ENCODE assay signal across 10 cellular contexts in the genomic region with DNA sequence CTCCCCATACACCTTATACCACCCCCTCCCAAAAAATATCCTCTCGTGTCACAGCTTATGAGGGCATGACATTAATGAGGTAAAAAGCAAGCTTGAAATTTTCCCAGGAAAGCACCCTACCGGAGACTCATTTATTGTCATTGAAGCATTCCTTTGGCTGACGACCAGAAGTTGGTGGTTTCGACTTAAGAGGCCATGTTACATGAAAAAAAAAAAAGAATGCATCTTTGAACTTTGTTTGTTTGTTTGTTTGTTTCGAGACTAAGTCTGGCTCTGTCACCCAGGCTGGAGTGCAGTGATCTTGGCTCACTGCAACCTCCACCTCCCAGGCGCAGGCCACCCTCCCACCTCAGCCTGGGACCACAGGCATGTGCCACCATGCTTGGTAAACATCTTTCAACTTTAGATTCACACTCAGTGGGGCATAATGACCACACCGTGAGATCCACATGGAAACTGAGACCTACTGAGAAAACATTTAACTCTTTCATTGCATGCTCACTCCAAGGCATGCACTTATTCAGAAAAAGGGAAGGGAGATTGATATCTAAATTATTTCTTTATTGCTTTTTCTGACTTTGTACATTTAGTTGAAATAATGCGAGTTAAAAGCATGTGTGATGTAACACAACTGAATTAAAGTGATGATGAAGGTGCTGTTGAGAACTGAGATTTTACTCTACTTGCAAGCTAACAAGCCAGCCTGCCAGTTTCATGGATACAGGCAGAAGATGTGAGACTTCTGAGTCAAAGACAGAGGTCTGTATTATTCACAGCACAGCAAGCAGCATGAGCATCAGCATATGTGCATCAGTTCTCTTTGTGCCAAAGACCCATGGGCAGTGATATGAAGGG. TPM values are rescaled to one million over a fixed set of nuclear protein-coding genes. Genes with fewer than 3 reads are reported as not detected.
DNase-seq lines count a peak whose midpoint lies in the region; ATAC-seq and TF ChIP-seq lines count a peak whose summit lies in the region.
"Had no signal": no experiment of that assay in that cellular context is flagged by ENCODE, and none has a peak within 500 bp of the region (broad histone marks: within the 10 kb centered on the region; RNA-seq: fewer than 3 reads in every experiment).

No MANE protein-coding gene starts in this region.

- H3K4me1 ChIP-seq in HEK293 (ENCODE audit: control insufficient read depth, insufficient read depth, low read length) (no peaks in the 10 kb centered on the region), spleen (peaks cover 17 to 48% (median 26%) of the 10 kb centered on the region in 6 donors)

- H3K9me3 Mint-ChIP-seq in activated CD8-positive, alpha-beta memory T cell treated with anti-CD3 and anti-CD28 coated beads, Interleukin-2, amount 10 ng/mL, durations not matched to agents 7 days and 5 days (ENCODE audit: low read depth), result no peaks in the 10 kb centered on the region

- no peak for DNase-seq in activated CD8-positive, alpha-beta memory T cell treated with anti-CD3 and anti-CD28 coated beads, Interleukin-2, amount 10 ng/mL, durations not matched to agents 7 days and 5 days
- no peak for DNase-seq in activated CD8-positive, alpha-beta memory T cell treated with anti-CD3 and anti-CD28 coated beads, Interleukin-2, amount 50 U/mL, for 4 hours
- DNase-seq in NCI-H69 (lab: John Stamatoyannopoulos, UW) (peak; percentile 16), spleen (no peak), EL (no peak), NOMO-1 (lab: John Stamatoyannopoulos, UW; ENCODE audit: unreplicated experiment in 2 of 2) (no peak), NCI-H2081 (lab: John Stamatoyannopoulos, UW) (no peak)
- DNase-seq: NCI-H510A treated with DMSO at 0.1 percent for 48 hours had no signal

- POLR2A ChIA-PET in HEK293 (lab: Yijun Ruan, JAX), result interaction anchor here (0.6 kb wide), 1 partner anchor 1707 kb away, joined by 4 read pairs; no protein-coding TSS in a partner anchor

- peaks cover 45% of the 10 kb centered on the region for H3K4me1 Mint-ChIP-seq in activated CD8-positive, alpha-beta memory T cell treated with anti-CD3 and anti-CD28 coated beads, Interleukin-2, amount 10 ng/mL, durations not matched to agents 7 days and 5 days

- H3K9me3 ChIP-seq in HEK293 (ENCODE audit: control insufficient read depth, insufficient read depth, low read depth, low read length), result no peaks in the 10 kb centered on the region
- no peaks in the 10 kb centered on the region for H3K9me3 ChIP-seq in spleen

- no peak for TF ChIP-seq POLR2A in spleen (IDR thresholded peaks at IDR 0.05)

- H3K4me3 ChIP-seq in HEK293 (ENCODE audit: low read depth, low read length) (no peak overlapping the region), spleen (no peak overlapping the region)

- no peaks in the 10 kb centered on the region for H3K27me3 Mint-ChIP-seq in activated CD8-positive, alpha-beta memory T cell treated with anti-CD3 and anti-CD28 coated beads, Interleukin-2, amount 10 ng/mL, durations not matched to agents 7 days and 5 days

- TF ChIP-seq CTCF in HEK293 (tag by site-specific recombination; IDR thresholded peaks at IDR 0.05) (no peak), spleen (IDR thresholded peaks at IDR 0.05 in 8 of 11, conservative IDR thresholded peaks at IDR 0.05 in 3 of 11) (no peak)

- H3K36me3 ChIP-seq in HEK293 (ENCODE audit: control insufficient read depth in 2 of 2, insufficient read depth in 1 of 2, low read length in 2 of 2) (no peaks in the 10 kb centered on the region), spleen (peaks cover 0 to 9% (median 0%) of the 10 kb centered on the region in 6 donors)

- intact Hi-C loops in spleen (cut with DNase I; ENCODE audit: low total_unique reads), result no loop called here

- H3K27ac Mint-ChIP-seq in activated CD8-positive, alpha-beta memory T cell treated with anti-CD3 and anti-CD28 coated beads, Interleukin-2, amount 10 ng/mL, durations not matched to agents 7 days and 5 days, result peak overlapping the region; percentile 89

- CTCF ChIA-PET in activated CD8-positive, alpha-beta memory T cell treated with anti-CD3 and anti-CD28 coated beads, Interleukin-2, amount 10 ng/mL, durations not matched to agents 7 days and 5 days (lab: Charles Lee), result interaction anchor here (0.7 to 1.6 kb wide), 4 partner anchors 19 to 193 kb away, joined by 3 to 5 read pairs (median 4); no protein-coding TSS in a partner anchor
- CTCF ChIA-PET in HEK293 (lab: Yijun Ruan, JAX), result interaction anchor here (0.7 to 3.5 kb wide), 6 partner anchors 13 to 195 kb away, joined by 3 to 14 read pairs (median 4); no protein-coding TSS in a partner anchor

- 72 to 83% (median 80%) methylated on average over 8 of the region's 8 CpGs for WGBS in spleen, 5 donors

- no peaks in the 10 kb centered on the region for H3K27me3 ChIP-seq in spleen (replicated peaks in 1 of 7)

- H3K27ac ChIP-seq in HEK293 (ENCODE audit: extremely low read depth, low read depth, low read length) (no peak overlapping the region), spleen (peak overlapping the region; percentile 21 to 78 (median 66))

- ATAC-seq in activated CD8-positive, alpha-beta memory T cell treated with anti-CD3 and anti-CD28 coated beads, Interleukin-2, amount 10 ng/mL, durations not matched to agents 7 days and 5 days, result peak; percentile 40
- ATAC-seq: HCT116 had no signal

- peaks cover 3% of the 10 kb centered on the region for H3K36me3 Mint-ChIP-seq in activated CD8-positive, alpha-beta memory T cell treated with anti-CD3 and anti-CD28 coated beads, Interleukin-2, amount 10 ng/mL, durations not matched to agents 7 days and 5 days

- H3K4me3 Mint-ChIP-seq in activated CD8-positive, alpha-beta memory T cell treated with anti-CD3 and anti-CD28 coated beads, Interleukin-2, amount 10 ng/mL, durations not matched to agents 7 days and 5 days, result peak overlapping the region; percentile 31

TF ChIP-seq in HEK293, 187 proteins besides CTCF, POLR2A, EP300 and RAD21:
- TF ChIP-seq ZNF404 (tag by site-specific recombination; IDR thresholded peaks at IDR 0.05) (no peak), GLIS1 (tag by site-specific recombination; IDR thresholded peaks at IDR 0.05) (peak; percentile 86), ZNF473 (tag by site-specific recombination; IDR thresholded peaks at IDR 0.05) (no peak), ZIC2 (tag by site-specific recombination; IDR thresholded peaks at IDR 0.05) (peak; percentile 88), ZNF529 (tag by site-specific recombination; IDR thresholded peaks at IDR 0.05; ENCODE audit: insufficient replicate concordance) (no peak)
- TF ChIP-seq, protein P1, sequence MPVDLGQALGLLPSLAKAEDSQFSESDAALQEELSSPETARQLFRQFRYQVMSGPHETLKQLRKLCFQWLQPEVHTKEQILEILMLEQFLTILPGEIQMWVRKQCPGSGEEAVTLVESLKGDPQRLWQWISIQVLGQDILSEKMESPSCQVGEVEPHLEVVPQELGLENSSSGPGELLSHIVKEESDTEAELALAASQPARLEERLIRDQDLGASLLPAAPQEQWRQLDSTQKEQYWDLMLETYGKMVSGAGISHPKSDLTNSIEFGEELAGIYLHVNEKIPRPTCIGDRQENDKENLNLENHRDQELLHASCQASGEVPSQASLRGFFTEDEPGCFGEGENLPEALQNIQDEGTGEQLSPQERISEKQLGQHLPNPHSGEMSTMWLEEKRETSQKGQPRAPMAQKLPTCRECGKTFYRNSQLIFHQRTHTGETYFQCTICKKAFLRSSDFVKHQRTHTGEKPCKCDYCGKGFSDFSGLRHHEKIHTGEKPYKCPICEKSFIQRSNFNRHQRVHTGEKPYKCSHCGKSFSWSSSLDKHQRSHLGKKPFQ (tag by site-specific recombination; IDR thresholded peaks at IDR 0.05), result 0 out of 2 replicates have a peak, but pooled peaks have one; percentile 19

RNA-seq across cellular contexts. Expression of a gene that starts 5.1 kb away (rescaled TPM):
- 10 to 100 TPM; 57.6 to 71.2 TPM for total RNA-seq in activated CD8-positive, alpha-beta memory T cell treated with anti-CD3 and anti-CD28 coated beads, Interleukin-2, amount 10 ng/mL, durations not matched to agents 7 days and 5 days
- total RNA-seq in spleen, result 10 to 100 TPM; 46.9 to 75.2 (median 57.3) TPM
- 10 to 100 TPM; 20.4 to 32.2 (median 23.6) TPM for polyA plus RNA-seq in spleen
